In the genomic region with DNA sequence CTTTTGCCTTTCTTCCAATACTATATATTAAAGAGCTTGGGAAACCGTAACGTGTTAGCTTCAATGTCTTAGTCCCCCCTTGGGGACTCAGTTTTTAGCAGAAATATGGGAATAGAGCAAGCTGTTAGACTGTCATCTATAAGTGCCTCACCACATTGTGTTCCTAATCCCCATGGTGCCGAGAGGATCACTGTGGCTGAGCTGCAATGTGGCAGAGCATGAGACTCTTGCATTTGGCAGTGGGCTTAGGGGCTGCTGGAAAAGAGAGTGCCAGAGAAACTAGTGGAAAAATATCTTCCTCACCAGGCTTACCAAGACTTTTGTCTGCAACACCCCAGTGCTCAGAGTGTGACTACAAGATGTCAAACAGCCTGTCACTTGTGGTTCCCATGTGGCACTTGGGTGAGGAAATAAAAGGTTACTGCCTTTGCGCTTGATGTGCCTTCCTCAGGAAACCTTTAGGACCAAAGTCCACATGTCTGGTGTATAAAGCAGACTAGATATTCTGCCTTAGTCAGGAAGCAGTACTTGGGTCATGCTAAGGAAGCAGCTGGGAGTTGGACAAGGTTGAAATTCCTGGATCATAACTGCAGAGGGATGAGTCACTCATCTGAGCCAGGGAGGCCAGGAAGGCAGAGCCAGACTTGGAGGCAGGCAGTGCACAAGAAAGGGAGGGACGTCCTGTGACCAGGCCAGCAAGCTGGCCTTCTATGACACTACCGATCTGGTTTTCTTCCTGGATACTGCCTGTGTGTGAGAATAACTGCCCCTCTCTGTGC, we compare ENCODE assay signal across 9 cellular contexts. TPM values are rescaled to one million over a fixed set of nuclear protein-coding genes. Genes with fewer than 3 reads are reported as not detected.
A peak's percentile ranks its signal among the peaks of the same experiment; 100 is the strongest.
DNase-seq lines count a peak whose midpoint lies in the region; ATAC-seq and TF ChIP-seq lines count a peak whose summit lies in the region.
"Had no signal": no experiment of that assay in that cellular context is flagged by ENCODE, and none has a peak within 500 bp of the region (broad histone marks: within the 10 kb centered on the region; RNA-seq: fewer than 3 reads in every experiment).

No MANE protein-coding gene starts in this region.

- no peaks in the 10 kb centered on the region for H3F3A ChIP-seq in MM.1S (ENCODE audit: insufficient read depth, low read length)

- H3K27ac ChIP-seq in left lung (no peak overlapping the region), uterus (no peak overlapping the region), MM.1S (ENCODE audit: low read length) (no peak overlapping the region)

- ATAC-seq in left lung: peak; percentile 75

- no peak for TF ChIP-seq CTCF in LNCaP clone FGC (IDR thresholded peaks at IDR 0.05; ENCODE audit: control insufficient read depth, extremely low read depth, insufficient read depth)
- no peak for TF ChIP-seq CTCF in cardiac fibroblast (IDR thresholded peaks at IDR 0.05; ENCODE audit: low read depth, low read length)
- TF ChIP-seq CTCF in left lung (IDR thresholded peaks at IDR 0.05): no peak
- no peak for TF ChIP-seq CTCF in uterus (IDR thresholded peaks at IDR 0.05)
- TF ChIP-seq CTCF in MM.1S (IDR thresholded peaks at IDR 0.05; ENCODE audit: low read length): no peak

- peak; percentile 10 for DNase-seq in LNCaP clone FGC (ENCODE audit: low read depth)
- DNase-seq in cardiac fibroblast (ENCODE audit: low read depth in 2 of 2): peak; percentile 83 to 91
- DNase-seq in left lung: no peak
- peak; percentile 23 to 44 for DNase-seq in uterus
- no peak for DNase-seq in MM.1S
- DNase-seq in NCI-H1092 (lab: John Stamatoyannopoulos, UW): no peak
- DNase-seq in SKM-1 (lab: John Stamatoyannopoulos, UW; ENCODE audit: unreplicated experiment): no peak
- DNase-seq: activated naive CD8-positive, alpha-beta T cell treated with anti-CD3 and anti-CD28 coated beads, Interleukin-2, amount 10 ng/mL, durations not matched to agents 7 days and 5 days; NCI-H1930 had no signal

- no peaks in the 10 kb centered on the region for H3K36me3 ChIP-seq in left lung
- no peaks in the 10 kb centered on the region for H3K36me3 ChIP-seq in uterus
- no peaks in the 10 kb centered on the region for H3K36me3 ChIP-seq in MM.1S (replicated peaks; ENCODE audit: insufficient read depth, low read length)

- no peak for TF ChIP-seq POLR2A in uterus (IDR thresholded peaks at IDR 0.05)

- no peaks in the 10 kb centered on the region for H3K79me2 ChIP-seq in MM.1S (ENCODE audit: low read length)

- H3K9ac ChIP-seq in MM.1S (ENCODE audit: low read length): no peak overlapping the region

- H3K4me3 ChIP-seq in LNCaP clone FGC (ENCODE audit: low read depth, low read length) (no peak overlapping the region), cardiac fibroblast (replicated peaks in 1 of 2; ENCODE audit: low read depth in 2 of 2, low read length in 2 of 2) (no peak overlapping the region), left lung (no peak overlapping the region), uterus (no peak overlapping the region), MM.1S (ENCODE audit: low read length) (no peak overlapping the region)

- H3K4me1 ChIP-seq in left lung: no peaks in the 10 kb centered on the region
- no peaks in the 10 kb centered on the region for H3K4me1 ChIP-seq in uterus
- no peaks in the 10 kb centered on the region for H3K4me1 ChIP-seq in MM.1S (ENCODE audit: low read length)

- no peaks in the 10 kb centered on the region for H3K9me3 ChIP-seq in left lung
- no peaks in the 10 kb centered on the region for H3K9me3 ChIP-seq in uterus
- no peaks in the 10 kb centered on the region for H3K9me3 ChIP-seq in MM.1S (replicated peaks; ENCODE audit: insufficient read depth, low read length)

- intact Hi-C loops in left lung (cut with DNase I): no loop called here
- intact Hi-C loops in uterus (cut with DNase I; ENCODE audit: low total_unique reads): no loop called here

- H2AFZ ChIP-seq in MM.1S (ENCODE audit: low read length): no peak overlapping the region

- H3K4me2 ChIP-seq in MM.1S (ENCODE audit: low read depth, low read length): no peak overlapping the region

- H3K27me3 ChIP-seq in left lung (no peaks in the 10 kb centered on the region), uterus (no peaks in the 10 kb centered on the region), MM.1S (replicated peaks; ENCODE audit: insufficient read depth, low read length) (no peaks in the 10 kb centered on the region)

- no peaks in the 10 kb centered on the region for H4K20me1 ChIP-seq in MM.1S (ENCODE audit: insufficient read depth, low read length)

- no peaks in the 10 kb centered on the region for H3K9me2 ChIP-seq in MM.1S (replicated peaks; ENCODE audit: insufficient read depth, low read length)

RNA-seq across cellular contexts. Expression of a gene that starts 9.7 kb away (rescaled TPM):
- not detected for total RNA-seq in left lung
- total RNA-seq in uterus: not detected
- total RNA-seq: activated naive CD8-positive, alpha-beta T cell treated with anti-CD3 and anti-CD28 coated beads, Interleukin-2, amount 10 ng/mL, durations not matched to agents 7 days and 5 days had no signal

Comparison
In these comparisons a context has a peak if more than half of its experiments do, and no peak if none do; other contexts are left out.
1. DNase-seq: peak in LNCaP clone FGC (single experiment), cardiac fibroblast (2 of 2) and uterus (2 of 2); none in left lung (0 of 2), MM.1S (single experiment), NCI-H1092 (single experiment) and SKM-1 (single experiment).